20 cellular contexts compared by ENCODE assay signal in the genomic region with DNA sequence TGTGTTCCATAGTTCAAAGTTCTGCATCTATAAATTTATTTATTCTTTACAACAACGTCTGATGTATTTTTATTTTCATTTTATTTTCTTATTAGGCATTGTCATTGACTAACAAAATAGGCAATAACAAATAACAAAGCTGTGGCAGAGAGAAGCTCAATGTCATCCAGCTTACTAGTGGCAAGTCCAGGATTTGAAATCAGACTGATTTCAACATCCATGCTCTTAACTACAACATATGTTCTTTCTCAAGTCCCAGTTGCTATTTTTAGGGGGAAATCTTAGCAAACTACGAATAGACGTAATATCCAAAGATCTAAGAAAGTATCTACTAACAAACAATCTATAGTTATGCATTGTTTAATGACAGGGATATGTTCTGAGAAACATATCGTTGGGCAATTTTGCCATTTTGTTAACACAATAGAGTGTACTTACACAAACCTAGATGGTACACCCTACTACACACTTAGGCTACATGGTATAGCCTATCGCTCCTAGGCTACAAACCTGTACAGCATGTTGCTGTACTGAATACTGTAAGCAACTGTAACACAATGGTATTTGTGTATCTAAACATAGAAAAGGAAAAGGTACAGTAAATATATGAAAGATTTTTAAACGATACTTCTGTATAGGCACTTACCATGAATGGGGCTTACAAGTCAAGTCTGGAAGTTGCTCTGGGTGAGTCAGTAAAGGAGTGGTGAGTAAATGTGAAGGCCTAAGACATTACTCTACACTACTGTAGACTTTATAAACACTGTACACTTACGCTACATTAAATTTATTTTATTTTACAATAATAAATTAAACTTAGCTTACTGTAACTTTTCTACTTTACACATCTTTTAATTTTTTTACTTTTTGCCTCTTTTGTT.
"Had no signal": no experiment of that assay in that cellular context is flagged by ENCODE, and none has a peak within 500 bp of the region (broad histone marks: within the 10 kb centered on the region; RNA-seq: fewer than 3 reads in every experiment).

No MANE protein-coding gene starts in this region.

- H3K27ac ChIP-seq: coronary artery, foreskin keratinocyte, heart right ventricle, left lung, neutrophil, pancreas, right lobe of liver, spleen, thoracic aorta, tibial nerve, upper lobe of left lung had no signal

- H3K4me3 ChIP-seq: coronary artery, heart right ventricle, left lung, mucosa of descending colon, pancreas, right lobe of liver, spleen, thoracic aorta, tibial nerve, upper lobe of left lung had no signal

- H3K36me3 ChIP-seq: heart right ventricle, left lung, neutrophil, pancreas, right lobe of liver, spleen, thoracic aorta, upper lobe of left lung had no signal

- H3K27me3 ChIP-seq: foreskin keratinocyte, heart right ventricle, left lung, neutrophil, pancreas, right lobe of liver, spleen, tibial nerve, upper lobe of left lung had no signal

- DNase-seq: dermis blood vessel endothelial cell; effector memory CD8-positive, alpha-beta T cell; foreskin keratinocyte; glutamatergic neuron; heart right ventricle; hippocampal formation; left cardiac atrium; left lung; mesenchymal stem cell; mucosa of descending colon; naive B cell; pancreas; right lobe of liver; spleen; stimulated activated naive B cell treated with anti-CD40 and anti-IgM and Interleukin-4, amounts not matched to agents 10 μg/mL and 1 μg/mL and 100 μg/mL, for 72 hours; upper lobe of left lung had no signal

- H3K4me1 ChIP-seq: foreskin keratinocyte, left lung, pancreas, right lobe of liver, spleen, tibial nerve, upper lobe of left lung had no signal

- H3K9me3 ChIP-seq: neutrophil, right lobe of liver had no signal
